In the genomic region with DNA sequence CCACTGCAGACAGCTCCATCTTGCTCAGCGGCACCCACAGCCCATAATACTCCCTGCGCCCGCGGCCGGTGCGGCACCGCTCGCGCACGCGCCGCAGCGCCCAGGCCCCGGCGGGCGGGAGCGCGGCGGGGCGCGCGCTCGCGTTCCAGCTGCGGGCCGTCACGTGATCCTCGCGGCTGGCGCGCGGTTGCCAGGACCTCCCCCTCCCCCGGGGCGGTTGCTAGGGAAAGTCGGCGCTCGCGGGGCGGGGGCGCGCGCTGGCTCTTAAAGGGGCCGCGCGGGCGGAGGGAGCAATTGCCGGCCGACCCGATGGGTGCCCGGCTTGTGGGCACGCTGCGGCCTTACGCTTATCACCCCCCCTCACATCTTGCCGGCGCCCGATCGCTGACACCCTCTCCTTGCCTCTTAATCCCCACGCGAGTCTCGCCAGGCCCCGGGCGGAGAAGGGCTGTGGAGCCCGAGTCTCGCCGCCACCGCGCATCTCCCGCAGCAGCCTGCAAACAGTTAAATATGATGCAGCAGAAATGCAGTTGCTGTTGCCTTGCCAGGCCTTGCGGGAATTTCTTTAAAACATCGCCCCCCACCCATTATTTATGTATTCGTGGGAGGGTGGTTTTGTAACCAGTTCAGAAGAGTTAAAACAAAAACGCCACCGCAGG, we compare ENCODE assay signal across 8 cellular contexts. TPM values are rescaled to one million over a fixed set of nuclear protein-coding genes. Genes with fewer than 3 reads are reported as not detected.
A peak's percentile ranks its signal among the peaks of the same experiment; 100 is the strongest.
DNase-seq lines count a peak whose midpoint lies in the region; ATAC-seq and TF ChIP-seq lines count a peak whose summit lies in the region.

A gene (minus strand): TSS at position 45 of the 659 bp plus-strand sequence. CDS start 26 bp downstream, at position 19.

- DNase-seq in BJ (ENCODE audit: low read depth): no peak
- peak; percentile 84 for DNase-seq in NCI-H774 (lab: John Stamatoyannopoulos, UW)
- peak; percentile 89 to 90 for DNase-seq in activated CD4-positive, alpha-beta T cell treated with anti-CD3 and anti-CD28 coated beads, Interleukin-2, amount 50 U/mL, for 24 hours (ENCODE audit: low read depth in 1 of 2, low spot score in 1 of 2)
- peak; percentile 89 for DNase-seq in dedifferentiated amniotic fluid mesenchymal stem cell (ENCODE audit: extremely low spot score)
- DNase-seq in left lobe of liver (ENCODE audit: low spot score): peak; percentile 95
- peak; percentile 94 to 97 for DNase-seq in stimulated activated CD4-positive, alpha-beta T cell treated with anti-CD3 and anti-CD28 coated beads, Interleukin-2, amount 100 ng/mL, for 24 hours

- H3K36me3 ChIP-seq in BJ (ENCODE audit: control insufficient read depth, insufficient read depth, low read length): peaks cover 7% of the 10 kb centered on the region

- POLR2A ChIA-PET in BJ (lab: Charles Lee): no interaction called here

- TF ChIP-seq CTCF in BJ (IDR thresholded peaks at IDR 0.05; ENCODE audit: insufficient read depth, low read depth, low read length): no peak

- CTCF ChIA-PET in BJ (lab: Yijun Ruan, JAX): interaction anchor here (0.7 to 6.7 kb wide), 9 partner anchors 17 to 271 kb away, joined by 3 to 136 read pairs (median 19); no protein-coding TSS in a partner anchor

- H3K27me3 ChIP-seq in BJ (ENCODE audit: control insufficient read depth, insufficient read depth, low read length): no peaks in the 10 kb centered on the region

- H3K4me3 ChIP-seq in BJ (ENCODE audit: low read depth, low read length): peak within 1 kb of the TSS; percentile 72

- peak; percentile 66 for ATAC-seq in GM19395 (IDR thresholded peaks at IDR 0.05; ENCODE audit: unreplicated experiment)
- peak; percentile 60 for ATAC-seq in HG03571 (IDR thresholded peaks at IDR 0.05; ENCODE audit: unreplicated experiment)
- ATAC-seq in left lobe of liver: peak; percentile 85

RNA-seq across cellular contexts. Expression of the gene that starts here (rescaled TPM):
- 15.4 and 21.9 TPM in 2 replicates for polyA plus RNA-seq in BJ (2011; rRNA removed)
- polyA minus RNA-seq in BJ (2011; rRNA and poly(A)+ RNA removed): 61.1 and 63.9 TPM in 2 replicates
- 16.0 TPM for total RNA-seq in left lobe of liver
